1 cellular context compared by ENCODE assay signal in the genomic region with DNA sequence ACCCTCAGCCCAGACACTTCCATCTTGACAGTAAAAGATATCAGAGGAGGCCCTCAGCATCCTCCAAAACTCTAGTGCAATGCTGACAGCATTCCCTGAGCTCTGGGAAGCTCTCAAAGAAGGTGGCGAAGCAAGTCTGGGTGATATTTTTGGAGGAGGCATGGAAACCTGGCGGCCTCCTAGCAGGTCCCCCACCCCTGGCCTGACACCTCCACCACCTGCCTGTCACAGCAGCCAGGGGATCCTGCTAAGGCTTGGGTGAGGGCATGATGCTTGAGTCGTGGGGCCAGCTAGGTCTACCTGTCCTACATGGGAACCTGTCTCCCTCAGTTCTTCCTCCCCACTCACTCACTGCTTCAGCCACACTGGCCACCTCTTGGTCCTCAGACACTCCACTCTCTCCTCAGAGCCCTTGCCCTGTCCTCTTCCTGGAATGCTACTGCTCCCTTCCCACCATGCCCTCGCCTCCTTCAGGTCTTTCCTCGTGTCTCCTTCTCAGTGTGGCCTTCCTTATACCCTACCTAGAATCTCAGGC.
TF ChIP-seq lines count a peak whose summit lies in the region.

No MANE protein-coding gene starts in this region.

TF ChIP-seq in H1, 55 proteins besides CTCF, POLR2A, EP300 and RAD21:
- no peak for TF ChIP-seq SAP30 (IDR thresholded peaks at IDR 0.05; ENCODE audit: insufficient read depth, insufficient replicate concordance, low read length)
- no peak for TF ChIP-seq ATF2 (IDR thresholded peaks at IDR 0.05; ENCODE audit: low read length)
- TF ChIP-seq RNF2 (IDR thresholded peaks at IDR 0.05; ENCODE audit: borderline replicate concordance, low read depth, low read length, missing control alignments, poor library complexity, severe bottlenecking) = no peak
- TF ChIP-seq ZNF274 (IDR thresholded peaks at IDR 0.05; ENCODE audit: borderline replicate concordance, extremely low read depth, low read length) = no peak
- no peak for TF ChIP-seq MAFK (IDR thresholded peaks at IDR 0.05; ENCODE audit: low read depth, low read length)
- no peak for TF ChIP-seq SIRT6 (IDR thresholded peaks at IDR 0.05; ENCODE audit: low read length)
- no peak for TF ChIP-seq CBX5 (IDR thresholded peaks at IDR 0.05; ENCODE audit: low read depth, low read length)
- no peak for TF ChIP-seq TCF12 (IDR thresholded peaks at IDR 0.05; ENCODE audit: low read depth, low read length)
- TF ChIP-seq NRF1 (IDR thresholded peaks at IDR 0.05; ENCODE audit: low read depth, low read length) = no peak
- no peak for TF ChIP-seq GABPA (IDR thresholded peaks at IDR 0.05; ENCODE audit: borderline replicate concordance, insufficient read depth, low read length)
- no peak for TF ChIP-seq BCL11A (IDR thresholded peaks at IDR 0.05; ENCODE audit: low read depth in 2 of 2, low read length in 2 of 2)
- no peak for TF ChIP-seq BRCA1 (IDR thresholded peaks at IDR 0.05; ENCODE audit: low read depth, low read length)
- no peak for TF ChIP-seq BACH1 (IDR thresholded peaks at IDR 0.05; ENCODE audit: low read length)
- no peak for TF ChIP-seq EGR1 (IDR thresholded peaks at IDR 0.05; ENCODE audit: borderline replicate concordance, low read depth, low read length)
